ENCODE assay signal across 23 cellular contexts in genomic region chr4:7657545-7658296, GRCh38.
DNase-seq lines count a peak whose midpoint lies in the region; ATAC-seq and TF ChIP-seq lines count a peak whose summit lies in the region.
"Had no signal": no experiment of that assay in that cellular context is flagged by ENCODE, and none has a peak within 500 bp of the region (broad histone marks: within the 10 kb centered on the region; RNA-seq: fewer than 3 reads in every experiment).

No MANE protein-coding gene starts in this region.

- no peaks in the 10 kb centered on the region for H3K9me3 ChIP-seq in HEK293 (ENCODE audit: control insufficient read depth, insufficient read depth, low read depth, low read length)
- H3K9me3 ChIP-seq in neural cell (ENCODE audit: low read length), result no peaks in the 10 kb centered on the region

- H2AFZ ChIP-seq in neural cell (ENCODE audit: low read depth, low read length), result no peak overlapping the region

- peaks cover under 1% of the 10 kb centered on the region for H3K4me1 Mint-ChIP-seq in activated CD8-positive, alpha-beta T cell treated with anti-CD3 and anti-CD28 coated beads for 36 hours (ENCODE audit: low read depth)
- peaks cover 9% of the 10 kb centered on the region for H3K4me1 Mint-ChIP-seq in activated CD8-positive, alpha-beta T cell treated with anti-CD3 and anti-CD28 coated beads, Interleukin-2, amount 10 ng/mL, durations not matched to agents 7 days and 5 days (ENCODE audit: low read depth)
- no peaks in the 10 kb centered on the region for H3K4me1 Mint-ChIP-seq in activated T-helper 17 cell treated with anti-CD3 and anti-CD28 coated beads, Interleukin-2, amount 50 U/mL, for 72 hours

- H3K36me3 Mint-ChIP-seq in activated CD8-positive, alpha-beta T cell treated with anti-CD3 and anti-CD28 coated beads for 36 hours (ENCODE audit: low read depth), result no peaks in the 10 kb centered on the region
- no peaks in the 10 kb centered on the region for H3K36me3 Mint-ChIP-seq in activated CD8-positive, alpha-beta T cell treated with anti-CD3 and anti-CD28 coated beads, Interleukin-2, amount 10 ng/mL, durations not matched to agents 7 days and 5 days (ENCODE audit: low read depth)
- no peaks in the 10 kb centered on the region for H3K36me3 Mint-ChIP-seq in activated T-helper 17 cell treated with anti-CD3 and anti-CD28 coated beads, Interleukin-2, amount 50 U/mL, for 72 hours (ENCODE audit: low read depth)
- H3K36me3 Mint-ChIP-seq: CD8-positive, alpha-beta T cell had no signal

- H3K27ac Mint-ChIP-seq in activated CD8-positive, alpha-beta T cell treated with anti-CD3 and anti-CD28 coated beads for 36 hours, result no peak overlapping the region
- H3K27ac Mint-ChIP-seq in activated CD8-positive, alpha-beta T cell treated with anti-CD3 and anti-CD28 coated beads, Interleukin-2, amount 10 ng/mL, durations not matched to agents 7 days and 5 days, result no peak overlapping the region
- no peak overlapping the region for H3K27ac Mint-ChIP-seq in activated T-helper 17 cell treated with anti-CD3 and anti-CD28 coated beads, Interleukin-2, amount 50 U/mL, for 72 hours
- H3K27ac Mint-ChIP-seq: CD8-positive, alpha-beta T cell had no signal

- no peaks in the 10 kb centered on the region for H3K9me2 ChIP-seq in neural cell (ENCODE audit: insufficient read depth, low read length)

- H3K27me3 Mint-ChIP-seq in activated CD8-positive, alpha-beta T cell treated with anti-CD3 and anti-CD28 coated beads for 36 hours, result peaks cover 6% of the 10 kb centered on the region
- H3K27me3 Mint-ChIP-seq in activated CD8-positive, alpha-beta T cell treated with anti-CD3 and anti-CD28 coated beads, Interleukin-2, amount 10 ng/mL, durations not matched to agents 7 days and 5 days (ENCODE audit: low read depth), result peaks cover 3% of the 10 kb centered on the region
- H3K27me3 Mint-ChIP-seq in activated T-helper 17 cell treated with anti-CD3 and anti-CD28 coated beads, Interleukin-2, amount 50 U/mL, for 72 hours, result no peaks in the 10 kb centered on the region

- POLR2A ChIA-PET in activated CD8-positive, alpha-beta T cell treated with anti-CD3 and anti-CD28 coated beads for 36 hours (lab: Charles Lee), result no interaction called here
- POLR2A ChIA-PET in activated CD8-positive, alpha-beta T cell treated with anti-CD3 and anti-CD28 coated beads, Interleukin-2, amount 10 ng/mL, durations not matched to agents 7 days and 5 days (lab: Charles Lee), result no interaction called here
- POLR2A ChIA-PET in HEK293 (lab: Yijun Ruan, JAX), result no interaction called here

- no peak overlapping the region for H3K4me3 Mint-ChIP-seq in activated CD8-positive, alpha-beta T cell treated with anti-CD3 and anti-CD28 coated beads for 36 hours
- no peak overlapping the region for H3K4me3 Mint-ChIP-seq in activated CD8-positive, alpha-beta T cell treated with anti-CD3 and anti-CD28 coated beads, Interleukin-2, amount 10 ng/mL, durations not matched to agents 7 days and 5 days
- H3K4me3 Mint-ChIP-seq in activated T-helper 17 cell treated with anti-CD3 and anti-CD28 coated beads, Interleukin-2, amount 50 U/mL, for 72 hours, result no peak overlapping the region
- H3K4me3 Mint-ChIP-seq: CD8-positive, alpha-beta T cell had no signal

- no peak overlapping the region for H3K4me2 ChIP-seq in neural cell (ENCODE audit: low read length)

- no peak for DNase-seq in activated CD8-positive, alpha-beta T cell treated with anti-CD3 and anti-CD28 coated beads for 36 hours
- no peak for DNase-seq in activated CD8-positive, alpha-beta T cell treated with anti-CD3 and anti-CD28 coated beads, Interleukin-2, amount 10 ng/mL, durations not matched to agents 7 days and 5 days
- DNase-seq in amygdala (lab: John Stamatoyannopoulos, UW), result no peak
- DNase-seq: AML-193; C1 segment of cervical spinal cord; CD8-positive, alpha-beta T cell; DND-41; GOT3; MM.1S; NCI-H1048; NCI-H1417 treated with DMSO at 0.1 percent for 48 hours; NCI-H187 treated with DMSO at 0.1 percent for 48 hours; NCI-H2107; NCI-H2227 treated with DMSO at 0.1 percent for 48 hours; NCI-H510A treated with DMSO at 0.1 percent for 48 hours; NCI-H748 treated with DMSO at 0.1 percent for 48 hours had no signal

- ATAC-seq in activated CD8-positive, alpha-beta T cell treated with anti-CD3 and anti-CD28 coated beads for 36 hours, result peak; percentile 48
- no peak for ATAC-seq in activated CD8-positive, alpha-beta T cell treated with anti-CD3 and anti-CD28 coated beads, Interleukin-2, amount 10 ng/mL, durations not matched to agents 7 days and 5 days
- ATAC-seq in activated T-helper 17 cell treated with anti-CD3 and anti-CD28 coated beads, Interleukin-2, amount 50 U/mL, for 72 hours (replicated peaks), result peak; percentile 76
- ATAC-seq in HG03354 (IDR thresholded peaks at IDR 0.05; ENCODE audit: poor library complexity, severe bottlenecking, unreplicated experiment), result no peak
- ATAC-seq: CD8-positive, alpha-beta T cell; HCT116; K562; SK-N-SH treated with all-trans-retinoic acid at 6 μM for 48 hours had no signal

- H3K9me3 Mint-ChIP-seq in activated CD8-positive, alpha-beta T cell treated with anti-CD3 and anti-CD28 coated beads for 36 hours, result no peaks in the 10 kb centered on the region
- no peaks in the 10 kb centered on the region for H3K9me3 Mint-ChIP-seq in activated CD8-positive, alpha-beta T cell treated with anti-CD3 and anti-CD28 coated beads, Interleukin-2, amount 10 ng/mL, durations not matched to agents 7 days and 5 days (ENCODE audit: insufficient read depth)
- peaks cover under 1% of the 10 kb centered on the region for H3K9me3 Mint-ChIP-seq in activated T-helper 17 cell treated with anti-CD3 and anti-CD28 coated beads, Interleukin-2, amount 50 U/mL, for 72 hours
- H3K9me3 Mint-ChIP-seq: CD8-positive, alpha-beta T cell had no signal

- H3K27ac ChIP-seq in HEK293 (ENCODE audit: extremely low read depth, low read depth, low read length) (no peak overlapping the region), neural cell (ENCODE audit: low read length) (no peak overlapping the region)

- H3K79me2 ChIP-seq in neural cell (replicated peaks; ENCODE audit: insufficient read depth, low read length), result no peaks in the 10 kb centered on the region

- TF ChIP-seq CTCF in activated CD8-positive, alpha-beta T cell treated with anti-CD3 and anti-CD28 coated beads for 36 hours (IDR thresholded peaks at IDR 0.05), result no peak
- TF ChIP-seq CTCF in HEK293 (tag by site-specific recombination; IDR thresholded peaks at IDR 0.05) (no peak), neural cell (IDR thresholded peaks at IDR 0.05; ENCODE audit: poor library complexity, severe bottlenecking) (no peak)

- intact Hi-C loops in activated CD8-positive, alpha-beta T cell treated with anti-CD3 and anti-CD28 coated beads for 36 hours (cut with micrococcal nuclease), result no loop called here

- H3K4me3 ChIP-seq in HEK293 (ENCODE audit: low read depth, low read length), result no peak overlapping the region
- no peak overlapping the region for H3K4me3 ChIP-seq in neural cell (ENCODE audit: low read length)
- H3K4me3 ChIP-seq: K562 had no signal

- TF ChIP-seq EP300 in neural cell (conservative IDR thresholded peaks at IDR 0.05; ENCODE audit: poor library complexity, severe bottlenecking), result peak; percentile 34

- no peak overlapping the region for H3K9ac ChIP-seq in neural cell (ENCODE audit: low read length)

- H3K36me3 ChIP-seq in HEK293 (ENCODE audit: control insufficient read depth in 2 of 2, insufficient read depth in 1 of 2, low read length in 2 of 2) (no peaks in the 10 kb centered on the region), neural cell (ENCODE audit: insufficient read depth, low read length) (no peaks in the 10 kb centered on the region)

- peaks cover 3% of the 10 kb centered on the region for H3F3A ChIP-seq in neural cell (ENCODE audit: insufficient read depth, low read length, poor library complexity, severe bottlenecking)

- H3K4me1 ChIP-seq in HEK293 (ENCODE audit: control insufficient read depth, insufficient read depth, low read length), result no peaks in the 10 kb centered on the region

- CTCF ChIA-PET in activated CD8-positive, alpha-beta T cell treated with anti-CD3 and anti-CD28 coated beads for 36 hours (lab: Charles Lee), result no interaction called here
- CTCF ChIA-PET in activated CD8-positive, alpha-beta T cell treated with anti-CD3 and anti-CD28 coated beads, Interleukin-2, amount 10 ng/mL, durations not matched to agents 7 days and 5 days (lab: Charles Lee), result no interaction called here
- CTCF ChIA-PET in HEK293 (lab: Yijun Ruan, JAX), result no interaction called here

- H4K20me1 ChIP-seq in neural cell (ENCODE audit: insufficient read depth), result no peaks in the 10 kb centered on the region

- TF ChIP-seq RAD21 in neural cell (conservative IDR thresholded peaks at IDR 0.05), result no peak

- no peaks in the 10 kb centered on the region for H3K27me3 ChIP-seq in neural cell (ENCODE audit: insufficient read depth, low read depth, low read length)

TF ChIP-seq in HEK293, 187 proteins besides CTCF, POLR2A, EP300 and RAD21:
- TF ChIP-seq SCRT1 (tag by site-specific recombination; IDR thresholded peaks at IDR 0.05; ENCODE audit: borderline replicate concordance), result no peak
- TF ChIP-seq ZFHX2 (tag by site-specific recombination; conservative IDR thresholded peaks at IDR 0.05), result peak; percentile 45
- peak; percentile 72 for TF ChIP-seq EGR2 (tag by site-specific recombination; IDR thresholded peaks at IDR 0.05; ENCODE audit: low read depth)
- TF ChIP-seq ZNF366 (tag by site-specific recombination; conservative IDR thresholded peaks at IDR 0.05), result peak; percentile 51
- TF ChIP-seq PRDM1 (tag by site-specific recombination; IDR thresholded peaks at IDR 0.05), result peak; percentile 82
- TF ChIP-seq RBAK (tag by site-specific recombination; IDR thresholded peaks at IDR 0.05), result 0 out of 2 replicates have a peak, but pooled peaks have one; percentile 10
TF ChIP-seq in HEK293: peak in this region for 5.

TF ChIP-seq in neural cell, 6 proteins besides CTCF, POLR2A, EP300 and RAD21 (continues in another document):
- TF ChIP-seq TAF1 (IDR thresholded peaks at IDR 0.05; ENCODE audit: low read depth) (no peak), POLR2AphosphoS5 (IDR thresholded peaks at IDR 0.05) (peak; percentile 3)

Comparison
In these comparisons a context has a peak if more than half of its experiments do, and no peak if none do; other contexts are left out.
1. ATAC-seq: peak in activated CD8-positive, alpha-beta T cell treated with anti-CD3 and anti-CD28 coated beads for 36 hours (single experiment) and activated T-helper 17 cell treated with anti-CD3 and anti-CD28 coated beads, Interleukin-2, amount 50 U/mL, for 72 hours (single experiment); none in activated CD8-positive, alpha-beta T cell treated with anti-CD3 and anti-CD28 coated beads, Interleukin-2, amount 10 ng/mL, durations not matched to agents 7 days and 5 days (single experiment) and HG03354 (single experiment).